Comparison of ENCODE assay signal across 1 cellular context in the genomic region with DNA sequence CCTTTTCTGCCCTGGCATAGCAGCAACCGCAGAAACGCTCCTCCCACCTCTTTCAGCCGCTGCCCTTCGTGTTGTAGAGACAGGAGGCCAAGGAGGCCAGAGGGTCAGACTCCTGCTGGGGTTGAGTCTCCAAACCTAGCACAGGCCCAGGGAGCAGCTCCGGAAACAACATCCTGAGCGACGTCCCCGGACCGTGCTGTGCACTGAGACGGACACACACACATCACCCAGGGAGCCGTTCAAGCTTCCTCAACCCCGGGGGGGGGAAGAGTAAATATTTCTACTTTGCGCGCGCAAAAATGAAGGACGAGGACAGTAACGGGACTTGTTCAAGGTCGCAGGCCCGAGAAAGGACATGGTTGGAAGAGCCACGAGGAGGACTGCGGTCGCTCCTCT.
TF ChIP-seq lines count a peak whose summit lies in the region.

No MANE protein-coding gene starts in this region.

TF ChIP-seq in A549, 52 proteins besides CTCF, POLR2A, EP300 and RAD21:
- TF ChIP-seq E2F6 (IDR thresholded peaks at IDR 0.05; ENCODE audit: borderline replicate concordance, low read depth) (peak; percentile 35; the same call in 1 of the 2 replicates), GATA3 (IDR thresholded peaks at IDR 0.05; ENCODE audit: borderline replicate concordance) (no peak)
